ENCODE assay signal across 29 cellular contexts in genomic region chr2:72527424-72527823, GRCh38.
"Had no signal": no experiment of that assay in that cellular context is flagged by ENCODE, and none has a peak within 500 bp of the region (broad histone marks: within the 10 kb centered on the region; RNA-seq: fewer than 3 reads in every experiment).

No MANE protein-coding gene starts in this region.

- H3K9me3 Mint-ChIP-seq: activated CD4-positive, alpha-beta memory T cell treated with anti-CD3 and anti-CD28 coated beads for 36 hours; activated CD4-positive, alpha-beta T cell treated with anti-CD3 and anti-CD28 coated beads, Interleukin-2, amount 10 ng/mL, durations not matched to agents 24 days and 14 days; activated T-helper 1 cell treated with anti-CD3 and anti-CD28 coated beads, Interleukin-12 subunit alpha, Interleukin-12 subunit beta, Interleukin-2, Interleukin-4 antibody, amounts not matched to agents 30 ng/mL and 10 ng/mL and 1 ng/mL, durations not matched to agents 14 hours and 24 hours and 36 hours; central memory CD8-positive, alpha-beta T cell; natural killer cell treated with Interleukin-12 subunit alpha and Interleukin-12 subunit beta and Interleukin-15 and Interleukin-18, amount 100 ng/mL, for 72 hours had no signal

- H3K36me3 ChIP-seq: esophagus squamous epithelium, heart right ventricle, left ventricle myocardium inferior, spleen, transverse colon had no signal

- H3K27me3 Mint-ChIP-seq: activated CD4-positive, alpha-beta memory T cell treated with anti-CD3 and anti-CD28 coated beads for 36 hours; activated CD4-positive, alpha-beta T cell treated with anti-CD3 and anti-CD28 coated beads, Interleukin-2, amount 10 ng/mL, durations not matched to agents 24 days and 14 days; central memory CD8-positive, alpha-beta T cell; natural killer cell treated with Interleukin-12 subunit alpha and Interleukin-12 subunit beta and Interleukin-15 and Interleukin-18, amount 100 ng/mL, for 72 hours had no signal

- H3K4me1 Mint-ChIP-seq: activated CD4-positive, alpha-beta T cell treated with anti-CD3 and anti-CD28 coated beads, Interleukin-2, amount 10 ng/mL, durations not matched to agents 24 days and 14 days; central memory CD8-positive, alpha-beta T cell had no signal

- H3K36me3 Mint-ChIP-seq: natural killer cell treated with Interleukin-12 subunit alpha and Interleukin-12 subunit beta and Interleukin-15 and Interleukin-18, amount 100 ng/mL, for 72 hours had no signal

- H3K4me1 ChIP-seq: esophagus squamous epithelium, left ventricle myocardium inferior, spleen, transverse colon had no signal

- H3K9me3 ChIP-seq: esophagus squamous epithelium, heart right ventricle, left ventricle myocardium inferior, mucosa of descending colon, spleen, transverse colon had no signal

- H3K27me3 ChIP-seq: esophagus squamous epithelium, foreskin keratinocyte, heart right ventricle, spleen, transverse colon had no signal

- H3K27ac Mint-ChIP-seq: activated CD4-positive, alpha-beta memory T cell treated with anti-CD3 and anti-CD28 coated beads for 36 hours; activated CD4-positive, alpha-beta T cell treated with anti-CD3 and anti-CD28 coated beads, Interleukin-2, amount 10 ng/mL, durations not matched to agents 24 days and 14 days; activated T-helper 1 cell treated with anti-CD3 and anti-CD28 coated beads, Interleukin-12 subunit alpha, Interleukin-12 subunit beta, Interleukin-2, Interleukin-4 antibody, amounts not matched to agents 30 ng/mL and 10 ng/mL and 1 ng/mL, durations not matched to agents 14 hours and 24 hours and 36 hours; natural killer cell treated with Interleukin-12 subunit alpha and Interleukin-12 subunit beta and Interleukin-15 and Interleukin-18, amount 100 ng/mL, for 72 hours had no signal

- ATAC-seq: foreskin keratinocyte; heart right ventricle; mucosa of descending colon; natural killer cell treated with Interleukin-12 subunit alpha and Interleukin-12 subunit beta and Interleukin-15 and Interleukin-18, amount 100 ng/mL, for 72 hours; right cardiac atrium had no signal

- H3K4me3 ChIP-seq: esophagus squamous epithelium, heart right ventricle, left ventricle myocardium inferior, lung, mucosa of descending colon, spleen, transverse colon had no signal

- H3K4me3 Mint-ChIP-seq: activated CD4-positive, alpha-beta memory T cell treated with anti-CD3 and anti-CD28 coated beads for 36 hours; activated CD4-positive, alpha-beta T cell treated with anti-CD3 and anti-CD28 coated beads, Interleukin-2, amount 10 ng/mL, durations not matched to agents 24 days and 14 days; activated T-helper 1 cell treated with anti-CD3 and anti-CD28 coated beads, Interleukin-12 subunit alpha, Interleukin-12 subunit beta, Interleukin-2, Interleukin-4 antibody, amounts not matched to agents 30 ng/mL and 10 ng/mL and 1 ng/mL, durations not matched to agents 14 hours and 24 hours and 36 hours; central memory CD8-positive, alpha-beta T cell; natural killer cell treated with Interleukin-12 subunit alpha and Interleukin-12 subunit beta and Interleukin-15 and Interleukin-18, amount 100 ng/mL, for 72 hours had no signal

- FAIRE-seq: colon, urothelium cell line had no signal

- H3K27ac ChIP-seq: epithelial cell of prostate, esophagus squamous epithelium, foreskin keratinocyte, heart right ventricle, left ventricle myocardium inferior, spleen, transverse colon had no signal

- DNase-seq: activated CD4-positive, alpha-beta memory T cell treated with anti-CD3 and anti-CD28 coated beads for 36 hours; activated CD4-positive, alpha-beta T cell treated with anti-CD3 and anti-CD28 coated beads, Interleukin-2, amount 10 ng/mL, durations not matched to agents 24 days and 14 days; activated CD4-positive, CD25-positive, alpha-beta regulatory T cell treated with anti-CD3 and anti-CD28 coated beads, Interleukin-2, amount 50 U/mL, for 72 hours; activated CD8-positive, alpha-beta memory T cell treated with anti-CD3 and anti-CD28 coated beads, Interleukin-2, amount 50 U/mL, for 4 hours; activated effector memory CD4-positive, alpha-beta T cell treated with anti-CD3 and anti-CD28 coated beads, Interleukin-2, amount 50 U/mL, for 16 hours; activated naive CD4-positive, alpha-beta T cell treated with anti-CD3 and anti-CD28 coated beads, Interleukin-2, amount 50 U/mL, for 16 hours; activated T-cell treated with anti-CD3 and anti-CD28 coated beads, Interleukin-2, amount 50 U/mL, for 1 hour; amygdala; dermis blood vessel endothelial cell; effector CD4-positive, alpha-beta T cell; esophagus squamous epithelium; foreskin keratinocyte; heart right ventricle; kidney glomerular epithelial cell; left ventricle myocardium inferior; mesendoderm; mucosa of descending colon; right cardiac atrium; spleen; stimulated activated naive CD4-positive, alpha-beta T cell treated with Interleukin-2 at 50 U/mL for 16 hours; T-helper 2 cell; transverse colon had no signal
